In genomic region chr18:48013162-48013561, GRCh38 we compare ENCODE assay signal across 34 cellular contexts.
"Had no signal": no experiment of that assay in that cellular context is flagged by ENCODE, and none has a peak within 500 bp of the region (broad histone marks: within the 10 kb centered on the region; RNA-seq: fewer than 3 reads in every experiment).

No MANE protein-coding gene starts in this region.

- H3K4me1 Mint-ChIP-seq: activated CD4-positive, alpha-beta T cell treated with anti-CD3 and anti-CD28 coated beads for 36 hours; activated CD4-positive, alpha-beta T cell treated with anti-CD3 and anti-CD28 coated beads, Interleukin-2, amount 10 ng/mL, durations not matched to agents 24 days and 14 days had no signal

- H3K27ac Mint-ChIP-seq: activated CD4-positive, alpha-beta memory T cell treated with anti-CD3 and anti-CD28 coated beads for 36 hours; activated CD4-positive, alpha-beta T cell treated with anti-CD3 and anti-CD28 coated beads for 36 hours; activated CD4-positive, alpha-beta T cell treated with anti-CD3 and anti-CD28 coated beads, Interleukin-2, amount 10 ng/mL, durations not matched to agents 24 days and 14 days; activated CD8-positive, alpha-beta memory T cell treated with anti-CD3 and anti-CD28 coated beads, Interleukin-2, amount 10 ng/mL, durations not matched to agents 7 days and 5 days; activated CD8-positive, alpha-beta T cell treated with anti-CD3 and anti-CD28 coated beads, Interleukin-2, amount 10 ng/mL, durations not matched to agents 7 days and 5 days; activated naive CD4-positive, alpha-beta T cell treated with anti-CD3 and anti-CD28 coated beads for 36 hours; activated naive CD4-positive, alpha-beta T cell treated with anti-CD3 and anti-CD28 coated beads, Interleukin-2, amount 50 U/mL, for 24 hours; activated naive CD8-positive, alpha-beta T cell treated with anti-CD3 and anti-CD28 coated beads for 36 hours; activated naive CD8-positive, alpha-beta T cell treated with anti-CD3 and anti-CD28 coated beads, Interleukin-2, amount 50 U/mL, for 24 hours; activated T-helper 1 cell treated with anti-CD3 and anti-CD28 coated beads, Interleukin-12 subunit alpha, Interleukin-12 subunit beta, Interleukin-2, Interleukin-4 antibody, amounts not matched to agents 30 ng/mL and 10 ng/mL and 1 ng/mL, durations not matched to agents 14 hours and 24 hours and 36 hours; activated T-helper 2 cell treated with anti-CD3 and anti-CD28 coated beads, Interferon-gamma antibody, Interleukin-2, Interleukin-4, amounts not matched to agents 10 μg/mL and 5 μg/mL and 100 μg/mL, durations not matched to agents 14 hours and 24 hours and 36 hours; brain; T-helper 17 cell; T-helper 2 cell treated with Interferon-gamma antibody and Interleukin-4, amounts not matched to agents 5 μg/mL and 100 μg/mL, for 36 hours had no signal

- H3K4me1 ChIP-seq: ascending aorta, colonic mucosa had no signal

- H3K36me3 ChIP-seq: adrenal gland, ascending aorta, breast epithelium, cardiac muscle cell, colonic mucosa, esophagus squamous epithelium, heart left ventricle had no signal

- H3K27me3 ChIP-seq: adrenal gland, ascending aorta, breast epithelium, cardiac muscle cell, colonic mucosa, heart left ventricle had no signal

- ATAC-seq: activated CD4-positive, alpha-beta T cell treated with anti-CD3 and anti-CD28 coated beads for 36 hours; activated CD8-positive, alpha-beta memory T cell treated with anti-CD3 and anti-CD28 coated beads, Interleukin-2, amount 10 ng/mL, durations not matched to agents 7 days and 5 days; activated CD8-positive, alpha-beta T cell treated with anti-CD3 and anti-CD28 coated beads, Interleukin-2, amount 10 ng/mL, durations not matched to agents 7 days and 5 days; activated naive CD8-positive, alpha-beta T cell treated with anti-CD3 and anti-CD28 coated beads, Interleukin-2, amount 50 U/mL, for 24 hours; heart left ventricle; T-helper 17 cell had no signal

- H3K9me3 ChIP-seq: adrenal gland, ascending aorta, breast epithelium, colonic mucosa, esophagus squamous epithelium, heart left ventricle had no signal

- DNase-seq: activated CD4-positive, alpha-beta memory T cell treated with anti-CD3 and anti-CD28 coated beads for 36 hours; activated CD4-positive, alpha-beta T cell treated with anti-CD3 and anti-CD28 coated beads for 36 hours; activated CD4-positive, alpha-beta T cell treated with anti-CD3 and anti-CD28 coated beads, Interleukin-2, amount 10 ng/mL, durations not matched to agents 24 days and 14 days; activated CD4-positive, CD25-positive, alpha-beta regulatory T cell; activated CD4-positive, CD25-positive, alpha-beta regulatory T cell treated with anti-CD3 and anti-CD28 coated beads, Interleukin-2, amount 50 U/mL, for 72 hours; activated CD8-positive, alpha-beta memory T cell treated with anti-CD3 and anti-CD28 coated beads, Interleukin-2, amount 10 ng/mL, durations not matched to agents 7 days and 5 days; activated CD8-positive, alpha-beta memory T cell treated with anti-CD3 and anti-CD28 coated beads, Interleukin-2, amount 50 U/mL, for 4 hours; activated CD8-positive, alpha-beta T cell treated with anti-CD3 and anti-CD28 coated beads, Interleukin-2, amount 10 ng/mL, durations not matched to agents 7 days and 5 days; activated effector memory CD4-positive, alpha-beta T cell treated with anti-CD3 and anti-CD28 coated beads, Interleukin-2, amount 50 U/mL, for 16 hours; activated naive CD4-positive, alpha-beta T cell treated with anti-CD3 and anti-CD28 coated beads for 36 hours; activated naive CD8-positive, alpha-beta T cell treated with anti-CD3 and anti-CD28 coated beads for 36 hours; activated naive CD8-positive, alpha-beta T cell treated with anti-CD3 and anti-CD28 coated beads, Interleukin-2, amount 50 U/mL, for 24 hours; activated T-cell treated with anti-CD3 and anti-CD28 coated beads, Interleukin-2, amount 50 U/mL, for 1 hour; activated T-cell treated with anti-CD3 and anti-CD28 coated beads, Interleukin-2, amount 50 U/mL, for 48 hours; adrenal gland; amygdala; central memory CD4-positive, alpha-beta T cell; cerebellar nuclear complex; colonic mucosa; effector CD8-positive, alpha-beta T cell; esophagus squamous epithelium; foreskin fibroblast; glutamatergic neuron; heart left ventricle; T-helper 17 cell had no signal

- H3K4me3 ChIP-seq: adrenal gland, ascending aorta, breast epithelium, cardiac muscle cell, colonic mucosa, esophagus squamous epithelium, heart left ventricle had no signal

- H3K4me3 Mint-ChIP-seq: activated CD4-positive, alpha-beta memory T cell treated with anti-CD3 and anti-CD28 coated beads for 36 hours; activated CD4-positive, alpha-beta T cell treated with anti-CD3 and anti-CD28 coated beads for 36 hours; activated CD4-positive, alpha-beta T cell treated with anti-CD3 and anti-CD28 coated beads, Interleukin-2, amount 10 ng/mL, durations not matched to agents 24 days and 14 days; activated CD8-positive, alpha-beta memory T cell treated with anti-CD3 and anti-CD28 coated beads, Interleukin-2, amount 10 ng/mL, durations not matched to agents 7 days and 5 days; activated CD8-positive, alpha-beta T cell treated with anti-CD3 and anti-CD28 coated beads, Interleukin-2, amount 10 ng/mL, durations not matched to agents 7 days and 5 days; activated naive CD4-positive, alpha-beta T cell treated with anti-CD3 and anti-CD28 coated beads for 36 hours; activated naive CD4-positive, alpha-beta T cell treated with anti-CD3 and anti-CD28 coated beads, Interleukin-2, amount 50 U/mL, for 24 hours; activated naive CD8-positive, alpha-beta T cell treated with anti-CD3 and anti-CD28 coated beads for 36 hours; activated naive CD8-positive, alpha-beta T cell treated with anti-CD3 and anti-CD28 coated beads, Interleukin-2, amount 50 U/mL, for 24 hours; activated T-helper 1 cell treated with anti-CD3 and anti-CD28 coated beads, Interleukin-12 subunit alpha, Interleukin-12 subunit beta, Interleukin-2, Interleukin-4 antibody, amounts not matched to agents 30 ng/mL and 10 ng/mL and 1 ng/mL, durations not matched to agents 14 hours and 24 hours and 36 hours; brain; T-helper 17 cell; T-helper 2 cell treated with Interferon-gamma antibody and Interleukin-4, amounts not matched to agents 5 μg/mL and 100 μg/mL, for 36 hours had no signal

- H3K36me3 Mint-ChIP-seq: activated naive CD4-positive, alpha-beta T cell treated with anti-CD3 and anti-CD28 coated beads, Interleukin-2, amount 50 U/mL, for 24 hours; activated naive CD8-positive, alpha-beta T cell treated with anti-CD3 and anti-CD28 coated beads for 36 hours; brain had no signal

- H3K9me3 Mint-ChIP-seq: activated CD4-positive, alpha-beta T cell treated with anti-CD3 and anti-CD28 coated beads, Interleukin-2, amount 10 ng/mL, durations not matched to agents 24 days and 14 days; activated T-helper 1 cell treated with anti-CD3 and anti-CD28 coated beads, Interleukin-12 subunit alpha, Interleukin-12 subunit beta, Interleukin-2, Interleukin-4 antibody, amounts not matched to agents 30 ng/mL and 10 ng/mL and 1 ng/mL, durations not matched to agents 14 hours and 24 hours and 36 hours; activated T-helper 2 cell treated with anti-CD3 and anti-CD28 coated beads, Interferon-gamma antibody, Interleukin-2, Interleukin-4, amounts not matched to agents 10 μg/mL and 5 μg/mL and 100 μg/mL, durations not matched to agents 14 hours and 24 hours and 36 hours; T-helper 2 cell treated with Interferon-gamma antibody and Interleukin-4, amounts not matched to agents 5 μg/mL and 100 μg/mL, for 36 hours had no signal

- H3K27ac ChIP-seq: adrenal gland, ascending aorta, breast epithelium, cardiac muscle cell, colonic mucosa, epithelial cell of prostate, esophagus squamous epithelium, heart left ventricle had no signal
